18 cellular contexts compared by ENCODE assay signal in the genomic region with DNA sequence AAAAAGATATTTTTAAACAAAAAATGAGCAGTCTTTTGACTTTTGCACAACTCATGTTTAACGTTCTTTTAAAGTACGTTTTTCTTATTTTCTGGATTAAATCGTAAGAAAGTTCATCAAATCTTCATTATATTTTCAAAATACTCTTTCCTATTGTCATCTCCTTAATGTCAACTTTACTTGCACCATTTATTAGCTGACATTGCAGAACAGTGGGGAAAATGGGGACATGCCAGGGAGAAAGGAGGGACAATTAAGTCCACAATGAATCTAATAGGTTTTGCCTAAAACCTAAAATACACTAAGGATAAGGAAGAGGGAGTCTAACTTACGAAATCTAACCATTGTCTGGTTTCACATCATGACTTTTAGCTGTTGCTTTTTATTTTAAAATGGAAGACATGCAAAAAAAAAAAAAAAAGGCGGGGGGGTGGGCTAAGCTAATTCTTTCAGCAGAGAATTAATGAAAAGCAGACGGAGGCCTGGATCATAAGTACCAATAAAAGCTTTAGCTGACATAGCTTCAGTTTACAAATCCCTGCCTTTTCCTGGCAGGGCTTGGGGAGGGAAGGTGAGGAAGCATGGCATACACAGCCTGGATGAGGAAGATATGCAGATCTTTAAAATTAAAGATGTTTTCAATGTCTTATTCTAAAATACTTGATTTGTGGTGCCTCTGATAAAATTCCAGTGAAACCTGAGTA.
"Had no signal": no experiment of that assay in that cellular context is flagged by ENCODE, and none has a peak within 500 bp of the region (broad histone marks: within the 10 kb centered on the region; RNA-seq: fewer than 3 reads in every experiment).

No MANE protein-coding gene starts in this region.

- H3K4me3 ChIP-seq: sigmoid colon, suprapubic skin, upper lobe of right lung had no signal

- H3K36me3 ChIP-seq: brain microvascular endothelial cell, sigmoid colon, suprapubic skin, upper lobe of right lung had no signal

- H3K4me1 ChIP-seq: upper lobe of right lung had no signal

- ATAC-seq: activated CD4-positive, CD25-positive, alpha-beta regulatory T cell treated with anti-CD3 and anti-CD28 coated beads, Interleukin-2, amount 50 U/mL, for 24 hours; activated CD8-positive, alpha-beta memory T cell treated with anti-CD3 and anti-CD28 coated beads, Interleukin-2, amount 10 ng/mL, durations not matched to agents 7 days and 5 days; activated naive CD4-positive, alpha-beta T cell treated with anti-CD3 and anti-CD28 coated beads, Interleukin-2, amount 50 U/mL, for 72 hours; left lobe of liver; natural killer cell treated with Interleukin-12 subunit alpha and Interleukin-12 subunit beta and Interleukin-15 and Interleukin-18, amount 100 ng/mL, for 72 hours; upper lobe of right lung had no signal

- H3K27ac ChIP-seq: brain microvascular endothelial cell, suprapubic skin, upper lobe of right lung had no signal

- H3K9me3 ChIP-seq: sigmoid colon, suprapubic skin, upper lobe of right lung had no signal

- DNase-seq: activated CD4-positive, alpha-beta T cell treated with anti-CD3 and anti-CD28 coated beads, Interleukin-2, amount 50 U/mL, for 4 hours; activated CD8-positive, alpha-beta memory T cell treated with anti-CD3 and anti-CD28 coated beads, Interleukin-2, amount 10 ng/mL, durations not matched to agents 7 days and 5 days; activated effector memory CD4-positive, alpha-beta T cell treated with Interleukin-2 at 50 U/mL for 16 hours; activated T-cell treated with anti-CD3 and anti-CD28 coated beads, Interleukin-2, amount 50 U/mL, for 24 hours; brain microvascular endothelial cell; cerebellar nuclear complex; endodermal cell; foreskin fibroblast; head of caudate nucleus; sigmoid colon; stimulated activated naive CD4-positive, alpha-beta T cell; T-helper 1 cell; upper lobe of right lung had no signal

- H3K27me3 ChIP-seq: brain microvascular endothelial cell, sigmoid colon, suprapubic skin, upper lobe of right lung had no signal
